ENCODE assay signal across 16 cellular contexts in the genomic region with DNA sequence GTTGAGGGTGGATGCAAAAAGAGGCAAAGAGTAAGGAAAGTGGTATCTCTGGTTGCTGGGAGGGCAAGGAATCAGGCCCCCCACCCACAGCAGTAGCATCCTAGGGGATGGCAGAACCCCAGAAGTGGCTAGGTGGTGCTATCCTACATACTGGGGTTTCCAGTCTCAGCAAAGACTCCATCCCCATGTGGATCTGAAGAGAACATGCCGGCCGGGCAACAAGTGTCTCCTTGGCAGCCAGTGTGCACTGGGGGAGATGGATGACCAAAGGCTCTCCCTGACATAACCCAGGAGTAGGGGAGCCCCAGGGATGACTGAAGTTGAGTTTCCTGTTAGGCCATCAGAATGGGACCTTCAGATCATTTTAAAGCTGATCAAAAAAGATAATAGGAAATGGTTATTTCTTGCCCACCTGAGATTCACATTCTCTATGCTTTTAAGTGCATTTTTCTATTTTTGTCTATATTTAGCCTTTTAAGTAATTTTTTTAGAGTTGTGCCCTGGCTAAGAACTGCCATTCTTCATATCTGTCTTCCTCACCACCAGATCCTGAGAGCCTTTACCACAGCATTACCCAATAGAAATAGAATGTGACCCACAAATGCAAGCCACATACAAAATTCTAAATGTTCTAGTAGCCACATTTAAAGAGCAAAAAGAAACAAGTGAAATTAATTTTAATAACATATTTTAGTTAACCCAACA.
"Had no signal": no experiment of that assay in that cellular context is flagged by ENCODE, and none has a peak within 500 bp of the region (broad histone marks: within the 10 kb centered on the region; RNA-seq: fewer than 3 reads in every experiment).

No MANE protein-coding gene starts in this region.

- DNase-seq: activated B cell treated with CpG ODN at 0.5 μM for 24 hours; activated CD4-positive, alpha-beta T cell treated with anti-CD3 and anti-CD28 coated beads for 36 hours; activated CD4-positive, alpha-beta T cell treated with anti-CD3 and anti-CD28 coated beads, Interleukin-2, amount 50 U/mL, for 4 hours; activated CD8-positive, alpha-beta memory T cell treated with anti-CD3 and anti-CD28 coated beads for 24 hours; activated CD8-positive, alpha-beta memory T cell treated with anti-CD3 and anti-CD28 coated beads, Interleukin-2, amount 50 U/mL, for 4 hours; activated naive CD4-positive, alpha-beta T cell; activated T-cell treated with anti-CD3 and anti-CD28 coated beads, Interleukin-2, amount 50 U/mL, for 24 hours; adrenal gland; effector CD4-positive, alpha-beta T cell; hippocampal formation; left cardiac atrium; pancreas; stimulated activated CD4-positive, alpha-beta T cell treated with anti-CD3 and anti-CD28 coated beads, Interleukin-15, amount 100 ng/mL, for 24 hours; stimulated activated CD4-positive, alpha-beta T cell treated with anti-CD3 and anti-CD28 coated beads, Interleukin-2, amount 100 ng/mL, for 48 hours; stimulated activated naive CD4-positive, alpha-beta T cell treated with Interleukin-2 at 50 U/mL for 16 hours; upper lobe of right lung had no signal
